Comparison of ENCODE assay signal across 8 cellular contexts in genomic region chr11:61891331-61892084, GRCh38. TPM values are rescaled to one million over a fixed set of nuclear protein-coding genes. Genes with fewer than 3 reads are reported as not detected.
DNase-seq lines count a peak whose midpoint lies in the region; ATAC-seq lines count a peak whose summit lies in the region.

TSS of gene FADS3 (minus strand) at chr11:61891545. CDS start at chr11:61891381, 164 bp downstream.

- H3K27me3 Mint-ChIP-seq in activated CD4-positive, alpha-beta T cell treated with anti-CD3 and anti-CD28 coated beads, Interleukin-2, amount 10 ng/mL, durations not matched to agents 24 days and 14 days = peaks cover 13% of the 10 kb centered on the region

- intact Hi-C loops in activated CD4-positive, alpha-beta T cell treated with anti-CD3 and anti-CD28 coated beads, Interleukin-2, amount 10 ng/mL, durations not matched to agents 24 days and 14 days (cut with micrococcal nuclease) = loop anchor here (1.0 to 10.0 kb wide), 4 partner anchors 20 to 313 kb away; partner anchors contain the start of genes FTH1 and SCGB2A1

- H3K9me3 Mint-ChIP-seq in activated CD4-positive, alpha-beta T cell treated with anti-CD3 and anti-CD28 coated beads, Interleukin-2, amount 10 ng/mL, durations not matched to agents 24 days and 14 days = no peaks in the 10 kb centered on the region

- H3K4me1 Mint-ChIP-seq in activated CD4-positive, alpha-beta T cell treated with anti-CD3 and anti-CD28 coated beads, Interleukin-2, amount 10 ng/mL, durations not matched to agents 24 days and 14 days = peaks cover 4% of the 10 kb centered on the region

- H3K27ac ChIP-seq in layer of hippocampus (ENCODE audit: low read depth, low read length) = peak within 1 kb of the TSS; percentile 90

- H3K4me3 Mint-ChIP-seq in activated CD4-positive, alpha-beta T cell treated with anti-CD3 and anti-CD28 coated beads, Interleukin-2, amount 10 ng/mL, durations not matched to agents 24 days and 14 days = peak within 1 kb of the TSS; percentile 83

- H3K27me3 ChIP-seq in layer of hippocampus (ENCODE audit: control insufficient read depth, insufficient read depth, low read length) = no peaks in the 10 kb centered on the region

- DNase-seq in NCI-H187 (lab: John Stamatoyannopoulos, UW) (peak; percentile 34 to 80), NCI-H187 treated with DMSO at 0.1 percent for 48 hours (lab: John Stamatoyannopoulos, UW) (no peak), NCI-H2227 treated with DMSO at 0.1 percent for 48 hours (lab: John Stamatoyannopoulos, UW) (peak; percentile 80), dedifferentiated amniotic fluid mesenchymal stem cell (ENCODE audit: extremely low spot score) (peak; percentile 62)
- DNase-seq in activated CD4-positive, alpha-beta T cell treated with anti-CD3 and anti-CD28 coated beads, Interleukin-2, amount 10 ng/mL, durations not matched to agents 24 days and 14 days = peak; percentile 92
- peak; percentile 18 to 53 for DNase-seq in stimulated activated CD4-positive, alpha-beta T cell treated with anti-CD3 and anti-CD28 coated beads, Interleukin-1b, Interleukin-23, amount 100 ng/mL, for 4 hours (ENCODE audit: low read depth in 2 of 2)

- peak within 1 kb of the TSS; percentile 29 for H3K27ac Mint-ChIP-seq in activated CD4-positive, alpha-beta T cell treated with anti-CD3 and anti-CD28 coated beads, Interleukin-2, amount 10 ng/mL, durations not matched to agents 24 days and 14 days

- H3K36me3 Mint-ChIP-seq in activated CD4-positive, alpha-beta T cell treated with anti-CD3 and anti-CD28 coated beads, Interleukin-2, amount 10 ng/mL, durations not matched to agents 24 days and 14 days (ENCODE audit: low read depth) = no peaks in the 10 kb centered on the region

- peak; percentile 63 for ATAC-seq in HG03039 (IDR thresholded peaks at IDR 0.05; ENCODE audit: unreplicated experiment)

RNA-seq across cellular contexts. Expression of gene FADS3, which starts in this region (rescaled TPM):
- 13.5 and 15.6 TPM in 2 replicates for total RNA-seq in activated CD4-positive, alpha-beta T cell treated with anti-CD3 and anti-CD28 coated beads, Interleukin-2, amount 10 ng/mL, durations not matched to agents 24 days and 14 days
